24 cellular contexts compared by ENCODE assay signal in genomic region chr2:223324402-223324801, GRCh38.
A peak's percentile ranks its signal among the peaks of the same experiment; 100 is the strongest.
DNase-seq lines count a peak whose midpoint lies in the region; ATAC-seq, FAIRE-seq and TF ChIP-seq lines count a peak whose summit lies in the region.
"Had no signal": no experiment of that assay in that cellular context is flagged by ENCODE, and none has a peak within 500 bp of the region (broad histone marks: within the 10 kb centered on the region; RNA-seq: fewer than 3 reads in every experiment).

No MANE protein-coding gene starts in this region.

- no peak overlapping the region for H4K5ac ChIP-seq in H1 (ENCODE audit: insufficient read length, low read depth, low read length)

- H3K4ac ChIP-seq in H1 (replicated peaks; ENCODE audit: insufficient read length, low read depth, low read length), result no peak overlapping the region

- no peak overlapping the region for H3K18ac ChIP-seq in H1 (ENCODE audit: extremely low read depth, low read length)

- H3K56ac ChIP-seq in H1 (replicated peaks; ENCODE audit: insufficient read length, low read depth, low read length), result no peak overlapping the region

- H2AFZ ChIP-seq in H1 (ENCODE audit: low read length), result peak overlapping the region; percentile 73; the same call in 1 of the 2 replicates

- no peak overlapping the region for H3K9ac ChIP-seq in BLaER1 treated with 17β-estradiol and CSF1 and Interleukin-3, amounts not matched to agents 10 nM and 100 nM
- H3K9ac ChIP-seq in H1 (replicated peaks in 1 of 4; ENCODE audit: extremely low read depth in 1 of 4, low read depth in 3 of 4, low read length in 3 of 4), result no peak overlapping the region

- no peaks in the 10 kb centered on the region for H4K20me1 ChIP-seq in BLaER1 treated with 17β-estradiol and CSF1 and Interleukin-3, amounts not matched to agents 10 nM and 100 nM
- no peaks in the 10 kb centered on the region for H4K20me1 ChIP-seq in H1 (replicated peaks in 1 of 2; ENCODE audit: control insufficient read depth in 1 of 2, insufficient read depth in 2 of 2, low read length in 2 of 2)

- H3K4me1 ChIP-seq in BLaER1 treated with 17β-estradiol and CSF1 and Interleukin-3, amounts not matched to agents 10 nM and 100 nM, result peaks cover 0 to 13% (median 6%) of the 10 kb centered on the region in 10 experiments; a peak in 10 of 20 replicates
- H3K4me1 ChIP-seq in H1 (replicated peaks in 1 of 4; ENCODE audit: control insufficient read depth in 3 of 4, insufficient read depth in 4 of 4, low read length in 3 of 4) (no peaks in the 10 kb centered on the region), thoracic aorta (ENCODE audit: control insufficient read depth in 1 of 2, low read depth in 2 of 2) (peaks cover 8 to 19% of the 10 kb centered on the region in 2 donors)

- H3K14ac ChIP-seq in H1 (ENCODE audit: insufficient read length), result peak overlapping the region; percentile 40

- no peaks in the 10 kb centered on the region for H3K27me3 ChIP-seq in BLaER1 treated with 17β-estradiol and CSF1 and Interleukin-3, amounts not matched to agents 10 nM and 100 nM
- H3K27me3 ChIP-seq in H1 (replicated peaks in 1 of 4; ENCODE audit: control insufficient read depth in 3 of 4, extremely low read depth in 1 of 4, insufficient read depth in 3 of 4, low read length in 3 of 4) (no peaks in the 10 kb centered on the region), thoracic aorta (replicated peaks; ENCODE audit: insufficient read depth) (no peaks in the 10 kb centered on the region)
- H3K27me3 ChIP-seq: BE2C had no signal

- DNase-seq in NOMO-1 treated with dmso at 0.1 percent for 144 hours (lab: John Stamatoyannopoulos, UW; ENCODE audit: unreplicated experiment), result peak; percentile 2
- no peak for DNase-seq in H1 (ENCODE audit: low read depth in 1 of 2, low spot score in 2 of 2)
- DNase-seq in thoracic aorta (ENCODE audit: low spot score), result no peak
- no peak for DNase-seq in DMS79 treated with DMSO at 0.1 percent for 48 hours (lab: John Stamatoyannopoulos, UW)
- DNase-seq in 8988T, result no peak
- DNase-seq: BE2C; CD4-positive, CD25-positive, alpha-beta regulatory T cell; GOT3; HCEC 1CT; IMR-90; KG1; MM.1S; NCI-H2029; NCI-H2171; NCI-H226; NCI-H510A treated with DMSO at 0.1 percent for 48 hours; SIG-M5; T-helper 17 cell had no signal

- TF ChIP-seq CTCF in H1 (IDR thresholded peaks at IDR 0.05; ENCODE audit: control extremely low read depth in 1 of 3, insufficient read depth in 1 of 3, low read depth in 1 of 3, low read length in 3 of 3) (no peak), thoracic aorta (IDR thresholded peaks at IDR 0.05) (no peak)

- peak overlapping the region in 9 of 11 experiments; percentile 0 to 31 (median 17); a peak in 7 of 22 replicates for H3K4me2 ChIP-seq in BLaER1 treated with 17β-estradiol and CSF1 and Interleukin-3, amounts not matched to agents 10 nM and 100 nM
- no peak overlapping the region for H3K4me2 ChIP-seq in H1 (ENCODE audit: insufficient read depth in 1 of 2, low read depth in 2 of 2, low read length in 2 of 2)

- no peaks in the 10 kb centered on the region for H3K36me3 ChIP-seq in BLaER1 treated with 17β-estradiol and CSF1 and Interleukin-3, amounts not matched to agents 10 nM and 100 nM
- H3K36me3 ChIP-seq in H1 (ENCODE audit: control insufficient read depth in 2 of 4, insufficient read depth in 4 of 4, low read length in 3 of 4), result no peaks in the 10 kb centered on the region
- no peaks in the 10 kb centered on the region for H3K36me3 ChIP-seq in thoracic aorta
- H3K36me3 ChIP-seq: BE2C had no signal

- peak; percentile 7 for FAIRE-seq in H1 (lab: Jason Lieb, UNC)
- FAIRE-seq: D721Med, GM18507 had no signal

- no peak overlapping the region for H2BK15ac ChIP-seq in H1 (ENCODE audit: low read length)

- TF ChIP-seq RAD21 in H1 (IDR thresholded peaks at IDR 0.05 in 1 of 2, conservative IDR thresholded peaks at IDR 0.05 in 1 of 2; ENCODE audit: low read depth in 2 of 2, low read length in 2 of 2), result no peak

- H4K8ac ChIP-seq in H1 (ENCODE audit: extremely low read depth, insufficient read depth, low read length), result no peak overlapping the region

- H3K27ac ChIP-seq in BLaER1 treated with 17β-estradiol and CSF1 and Interleukin-3, amounts not matched to agents 10 nM and 100 nM, result no peak overlapping the region
- H3K27ac ChIP-seq in H1 (ENCODE audit: low read depth, low read length) (no peak overlapping the region), thoracic aorta (peak overlapping the region in 1 of 2 donors; percentile 27)

- 92% methylated on average over 5 of the region's 5 CpGs; no CpG with 5 or more reads in 1 of the 2 experiments for WGBS in H1 (ENCODE audit: extremely low coverage in 1 of 2, insufficient coverage in 1 of 2, insufficient read length in 1 of 2, insufficient replicate concordance in 2 of 2, low coverage in 1 of 2, low lambda C conversion rate in 2 of 2, missing lambda C conversion rate in 1 of 2), 2 experiments

- no peak overlapping the region for H3K4me3 ChIP-seq in BLaER1 treated with 17β-estradiol and CSF1 and Interleukin-3, amounts not matched to agents 10 nM and 100 nM
- H3K4me3 ChIP-seq in H1 (ENCODE audit: extremely low read depth in 1 of 4, insufficient read depth in 2 of 4, low read depth in 3 of 4, low read length in 4 of 4) (no peak overlapping the region), thoracic aorta (peak overlapping the region; percentile 37)

- no peak overlapping the region for H2BK12ac ChIP-seq in H1 (ENCODE audit: low read depth, low read length)

- POLR2A ChIA-PET in H1 (lab: Charles Lee; ENCODE audit: partially characterized antibody), result no interaction called here

- no peak overlapping the region for H4K91ac ChIP-seq in H1 (replicated peaks; ENCODE audit: insufficient read length, low read length)

- no peaks in the 10 kb centered on the region; the same call in 1 of the 2 replicates for H3K23me2 ChIP-seq in H1 (ENCODE audit: low read depth, low read length)

- CTCF ChIA-PET in H1 (lab: Charles Lee; ENCODE audit: partially characterized antibody), result interaction anchor here (0.6 to 1.4 kb wide), 4 partner anchors 11 to 385 kb away, joined by 3 to 4 read pairs (median 4); no protein-coding TSS in a partner anchor

- H3K9me3 ChIP-seq in BLaER1 treated with 17β-estradiol and CSF1 and Interleukin-3, amounts not matched to agents 10 nM and 100 nM (replicated peaks in 1 of 11), result peaks cover 0 to 9% (median 5%) of the 10 kb centered on the region in 11 experiments; a peak in 6 of 22 replicates
- H3K9me3 ChIP-seq in H1 (ENCODE audit: insufficient read depth in 2 of 2, low read depth in 1 of 2, low read length in 1 of 2) (no peaks in the 10 kb centered on the region), thoracic aorta (no peaks in the 10 kb centered on the region)
- H3K9me3 ChIP-seq: BE2C had no signal

- TF ChIP-seq POLR2A in H1 (IDR thresholded peaks at IDR 0.05; ENCODE audit: control extremely low read depth in 1 of 2, low read depth in 2 of 2, low read length in 2 of 2), result no peak

- no peaks in the 10 kb centered on the region for H3K79me1 ChIP-seq in H1 (ENCODE audit: low read depth, low read length)

- H2AK5ac ChIP-seq in H1 (ENCODE audit: low read depth, low read length), result no peak overlapping the region

- TF ChIP-seq EP300 in H1 (IDR thresholded peaks at IDR 0.05; ENCODE audit: borderline replicate concordance in 1 of 2, low read depth in 2 of 2, low read length in 2 of 2), result no peak

- H3K79me2 ChIP-seq in H1 (ENCODE audit: control insufficient read depth in 1 of 2, insufficient read depth in 2 of 2, low read length in 2 of 2), result no peaks in the 10 kb centered on the region

- no peak overlapping the region for H2BK120ac ChIP-seq in H1 (replicated peaks; ENCODE audit: low read depth, low read length)

- no peak overlapping the region for H2BK20ac ChIP-seq in H1 (ENCODE audit: low read length)

- no peak overlapping the region for H2BK5ac ChIP-seq in H1 (ENCODE audit: low read depth, low read length)

- H3K23ac ChIP-seq in H1 (ENCODE audit: insufficient read length), result no peak overlapping the region

- ATAC-seq in thoracic aorta (ENCODE audit: insufficient number of reproducible peaks, low FRiP score, low read depth) (no peak), HG02970 (IDR thresholded peaks at IDR 0.05; ENCODE audit: low FRiP score, unreplicated experiment) (no peak)
- ATAC-seq: Panc1, SK-N-SH treated with all-trans-retinoic acid at 6 μM for 48 hours, T-helper 17 cell had no signal

TF ChIP-seq in H1, 55 proteins besides CTCF, POLR2A, EP300 and RAD21:
- TF ChIP-seq EZH2 (IDR thresholded peaks at IDR 0.05; ENCODE audit: low read depth, low read length, severe bottlenecking) (no peak), GTF2F1 (IDR thresholded peaks at IDR 0.05; ENCODE audit: borderline replicate concordance, low read depth, low read length) (no peak), SP4 (IDR thresholded peaks at IDR 0.05; ENCODE audit: low read length) (no peak), YY1 (IDR thresholded peaks at IDR 0.05; ENCODE audit: low read depth, low read length) (no peak), E2F6 (IDR thresholded peaks at IDR 0.05) (no peak), MAX (IDR thresholded peaks at IDR 0.05) (no peak), SRF (IDR thresholded peaks at IDR 0.05; ENCODE audit: low read depth, low read length) (no peak), ATF3 (IDR thresholded peaks at IDR 0.05; ENCODE audit: insufficient read depth, low read depth, low read length) (no peak), BACH1 (IDR thresholded peaks at IDR 0.05; ENCODE audit: low read length) (no peak), CHD2 (IDR thresholded peaks at IDR 0.05; ENCODE audit: low read length) (no peak), RBBP5 (IDR thresholded peaks at IDR 0.05; ENCODE audit: borderline replicate concordance, low read depth, low read length) (no peak)

Comparison
In these comparisons a context has a peak if more than half of its experiments do, and no peak if none do; other contexts are left out.
1. H3K4me2 ChIP-seq: peak in BLaER1 treated with 17β-estradiol and CSF1 and Interleukin-3, amounts not matched to agents 10 nM and 100 nM (9 of 11); none in H1 (0 of 2).